Comparison of ENCODE assay signal across 26 cellular contexts in genomic region chr19:2511991-2512390, GRCh38. TPM values are rescaled to one million over a fixed set of nuclear protein-coding genes. Genes with fewer than 3 reads are reported as not detected.
A peak's percentile ranks its signal among the peaks of the same experiment; 100 is the strongest.
DNase-seq lines count a peak whose midpoint lies in the region; TF ChIP-seq lines count a peak whose summit lies in the region.
"Had no signal": no experiment of that assay in that cellular context is flagged by ENCODE, and none has a peak within 500 bp of the region (broad histone marks: within the 10 kb centered on the region; RNA-seq: fewer than 3 reads in every experiment).

No MANE protein-coding gene starts in this region.

- H3K36me3 Mint-ChIP-seq in IgD-negative memory B cell: peaks cover 5% of the 10 kb centered on the region

- no peak overlapping the region for H2AK5ac ChIP-seq in mesendoderm (ENCODE audit: low read length)

- H4K8ac ChIP-seq in mesendoderm (ENCODE audit: low read depth, low read length): no peak overlapping the region

- no peaks in the 10 kb centered on the region for H3K27me3 Mint-ChIP-seq in IgD-negative memory B cell
- H3K27me3 Mint-ChIP-seq: CD4-positive, alpha-beta T cell had no signal

- no peak overlapping the region for H3K18ac ChIP-seq in mesendoderm (ENCODE audit: low read length)

- peaks cover 14 to 24% (median 21%) of the 10 kb centered on the region in 3 donors for H3K4me1 Mint-ChIP-seq in IgD-negative memory B cell

- H3K79me1 ChIP-seq in mesendoderm (ENCODE audit: low read length): no peaks in the 10 kb centered on the region

- no peak overlapping the region for H3K9ac ChIP-seq in mesendoderm (ENCODE audit: low read length)

- H3K4me1 ChIP-seq in mesendoderm (ENCODE audit: control insufficient read depth, low read depth, low read length): no peaks in the 10 kb centered on the region

- H3K4me3 ChIP-seq in GM12865 (ENCODE audit: low read depth, low read length) (no peak overlapping the region), mesendoderm (ENCODE audit: low read length) (no peak overlapping the region)
- H3K4me3 ChIP-seq: SJSA1 had no signal

- no peaks in the 10 kb centered on the region for H3K79me2 ChIP-seq in mesendoderm (ENCODE audit: control insufficient read depth, insufficient read depth, low read length)

- H3K4ac ChIP-seq in mesendoderm (ENCODE audit: low read depth, low read length): no peak overlapping the region

- H3K56ac ChIP-seq in mesendoderm (ENCODE audit: low read length): peak overlapping the region; percentile 10

- TF ChIP-seq CTCF in GM12865 (IDR thresholded peaks at IDR 0.05; ENCODE audit: insufficient read depth, low read depth, low read length, missing control alignments): no peak

- DNase-seq in AG08396 (ENCODE audit: low spot score) (peak; percentile 1), GM12865 (ENCODE audit: low read depth) (peak; percentile 61), mesendoderm (no peak)
- no peak for DNase-seq in stimulated activated CD4-positive, alpha-beta T cell treated with anti-CD3 and anti-CD28 coated beads, Interleukin-1b, Interleukin-23, amount 100 ng/mL, for 48 hours
- no peak for DNase-seq in stimulated activated CD8-positive, alpha-beta memory T cell treated with anti-CD3 and anti-CD28 coated beads, Interleukin-4, amount 100 ng/mL, for 48 hours
- no peak for DNase-seq in activated CD4-positive, alpha-beta T cell treated with anti-CD3 and anti-CD28 coated beads for 1 hour
- DNase-seq in stimulated activated CD4-positive, alpha-beta T cell treated with anti-CD3 and anti-CD28 coated beads, Interleukin-12 subunit alpha, Interleukin-12 subunit beta, amount 100 ng/mL, for 4 hours: no peak
- DNase-seq: CD4-positive, alpha-beta T cell; COR-L47; DMS 273 treated with DMSO at 0.1 percent for 48 hours; DMS79; GF-D8; GOT3; HCEC 1CT; Kasumi-1; NCI-H1092 treated with DMSO at 0.1 percent for 48 hours; NCI-H1436; NCI-H187; NCI-H2107; NCI-H446 treated with DMSO at 0.1 percent for 48 hours; NCI-H526 treated with DMSO at 0.1 percent for 48 hours; Right ventricle myocardium superior; RPMI8226 had no signal

- H2BK5ac ChIP-seq in mesendoderm (ENCODE audit: low read length): no peak overlapping the region

- H2BK15ac ChIP-seq in mesendoderm (replicated peaks; ENCODE audit: low read depth): no peak overlapping the region

- WGBS in mesendoderm (ENCODE audit: extremely low coverage, insufficient coverage, low lambda C conversion rate): no CpG with 5 or more reads among the region's 21 CpGs

- H3K36me3 ChIP-seq in mesendoderm (ENCODE audit: control insufficient read depth, insufficient read depth, low read length): no peaks in the 10 kb centered on the region
- H3K36me3 ChIP-seq: SJSA1 had no signal

- H2BK120ac ChIP-seq in mesendoderm (ENCODE audit: low read depth, low read length): no peak overlapping the region

- peak overlapping the region; percentile 73 to 84 (median 76) for H3K27ac Mint-ChIP-seq in IgD-negative memory B cell
- H3K27ac Mint-ChIP-seq: CD4-positive, alpha-beta T cell had no signal

- no peak overlapping the region for H4K5ac ChIP-seq in mesendoderm (ENCODE audit: low read length)

- peaks cover 0 to 2% (median 0%) of the 10 kb centered on the region in 3 donors for H3K9me3 Mint-ChIP-seq in IgD-negative memory B cell
- H3K9me3 Mint-ChIP-seq: CD4-positive, alpha-beta T cell had no signal

- no peak overlapping the region for H3K23ac ChIP-seq in mesendoderm (ENCODE audit: low read length)

- H3K27ac ChIP-seq in mesendoderm (ENCODE audit: low read depth, low read length): no peak overlapping the region
- H3K27ac ChIP-seq: 22Rv1, SJSA1 had no signal

- no peaks in the 10 kb centered on the region for H3K27me3 ChIP-seq in mesendoderm (ENCODE audit: insufficient read depth, low read length, poor library complexity)
- H3K27me3 ChIP-seq: SJSA1 had no signal

- H3K4me2 ChIP-seq in mesendoderm (ENCODE audit: low read length): no peak overlapping the region

- H3K4me3 Mint-ChIP-seq in IgD-negative memory B cell: peak overlapping the region in 3 of 4 donors; percentile 33 to 85 (median 43)
- H3K4me3 Mint-ChIP-seq: CD4-positive, alpha-beta T cell had no signal

RNA-seq across cellular contexts. Expression of gene GADD45B, which starts 36.1 kb away (rescaled TPM):
- 98.0 TPM for polyA plus RNA-seq in IgD-negative memory B cell
- 43.7 TPM for polyA plus RNA-seq in mesendoderm (2013, experiment 1 of 2)
- 44.8 TPM for polyA plus RNA-seq in mesendoderm (2013, experiment 2 of 2)

RNA-seq across cellular contexts. Expression of gene LMNB2, which starts 55.2 kb away (rescaled TPM):
- 4.6 TPM for polyA plus RNA-seq in IgD-negative memory B cell
- 144 TPM for polyA plus RNA-seq in mesendoderm (2013, experiment 1 of 2)
- polyA plus RNA-seq in mesendoderm (2013, experiment 2 of 2): 143 TPM

Comparison
In these comparisons a context has a peak if more than half of its experiments do, and no peak if none do; other contexts are left out.
1. DNase-seq: peak in AG08396 (single experiment) and GM12865 (single experiment); none in mesendoderm (single experiment), stimulated activated CD4-positive, alpha-beta T cell treated with anti-CD3 and anti-CD28 coated beads, Interleukin-1b, Interleukin-23, amount 100 ng/mL, for 48 hours (single experiment), stimulated activated CD8-positive, alpha-beta memory T cell treated with anti-CD3 and anti-CD28 coated beads, Interleukin-4, amount 100 ng/mL, for 48 hours (single experiment), activated CD4-positive, alpha-beta T cell treated with anti-CD3 and anti-CD28 coated beads for 1 hour (single experiment) and stimulated activated CD4-positive, alpha-beta T cell treated with anti-CD3 and anti-CD28 coated beads, Interleukin-12 subunit alpha, Interleukin-12 subunit beta, amount 100 ng/mL, for 4 hours (single experiment).